Comparison of ENCODE assay signal across 8 cellular contexts in the genomic region with DNA sequence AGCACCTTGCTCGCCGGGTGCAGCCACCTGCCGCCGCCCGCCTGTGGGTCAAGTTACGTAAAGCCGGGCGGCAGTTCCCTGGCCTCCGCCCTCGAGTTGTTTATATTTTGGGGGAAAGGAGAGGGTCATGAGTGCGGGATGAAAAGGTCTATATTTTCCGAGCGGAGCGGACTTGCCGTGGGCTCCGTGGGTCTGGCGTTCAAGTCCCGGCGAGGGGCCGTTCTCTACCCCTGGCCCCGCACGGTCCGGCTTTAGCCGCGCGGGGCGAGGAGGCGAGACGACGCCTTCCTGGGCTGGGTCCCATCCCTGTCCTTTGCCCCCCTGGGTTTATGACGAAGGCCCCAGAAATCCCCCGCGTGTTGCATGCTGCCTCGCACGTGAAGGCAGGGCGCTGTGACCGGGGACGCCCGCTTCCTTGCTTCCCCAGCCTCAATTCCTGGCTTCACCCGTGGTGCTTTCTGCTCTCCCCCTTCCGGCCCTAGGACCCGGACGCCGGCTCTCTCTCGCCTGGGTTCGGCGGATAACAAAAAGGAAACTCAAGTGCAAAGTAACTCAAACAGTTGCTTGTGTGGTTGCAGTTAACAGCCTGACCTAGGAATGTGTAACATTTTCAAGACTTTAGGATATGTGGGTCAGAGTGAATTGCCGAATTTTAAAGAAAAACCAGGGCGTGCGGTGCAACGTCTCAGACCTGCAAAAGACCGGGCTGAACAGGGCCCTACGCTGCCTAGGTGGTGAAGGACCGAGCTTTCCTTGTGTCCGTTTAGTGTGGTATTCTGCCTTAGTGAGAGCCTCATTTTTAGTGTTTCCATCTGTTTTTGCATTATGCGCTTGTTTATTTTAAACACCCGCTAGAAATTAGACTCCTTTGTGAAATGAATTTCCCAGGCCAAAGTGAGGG. TPM values are rescaled to one million over a fixed set of nuclear protein-coding genes. Genes with fewer than 3 reads are reported as not detected.
DNase-seq lines count a peak whose midpoint lies in the region; ATAC-seq, FAIRE-seq and TF ChIP-seq lines count a peak whose summit lies in the region.

No MANE protein-coding gene starts in this region.

- no peak for FAIRE-seq in D721Med (lab: Jason Lieb, UNC)

- peak; percentile 52 to 66 for ATAC-seq in lower lobe of right lung

- H3K36me3 ChIP-seq in duodenal mucosa (ENCODE audit: control insufficient read depth in 1 of 2, insufficient read depth in 2 of 2, low read length in 2 of 2) = no peaks in the 10 kb centered on the region
- no peaks in the 10 kb centered on the region for H3K36me3 ChIP-seq in lower lobe of right lung

- intact Hi-C loops in lower lobe of right lung (cut with DNase I) = no loop called here

- CTCF ChIA-PET in HEK293T (lab: Yijun Ruan, JAX) = no interaction called here

- TF ChIP-seq CTCF in lower lobe of right lung (IDR thresholded peaks at IDR 0.05) = no peak
- TF ChIP-seq CTCF in D721Med (IDR thresholded peaks at IDR 0.05; ENCODE audit: insufficient read depth, missing control alignments) = no peak

- H3K9me3 ChIP-seq in duodenal mucosa (ENCODE audit: control insufficient read depth in 1 of 2, low read length in 2 of 2) (no peaks in the 10 kb centered on the region), lower lobe of right lung (no peaks in the 10 kb centered on the region)

- DNase-seq in ELR (ENCODE audit: low read depth) (peak; percentile 73), HEK293T (ENCODE audit: extremely low spot score) (peak; percentile 33), NCI-H1092 (lab: John Stamatoyannopoulos, UW) (peak; percentile 27), lower lobe of right lung (peak; percentile 63), D721Med (ENCODE audit: insufficient read length, low spot score) (no peak)
- peak; percentile 26 to 38 for DNase-seq in activated CD4-positive, alpha-beta T cell treated with anti-CD3 and anti-CD28 coated beads, Interleukin-2, amount 50 U/mL, for 24 hours (ENCODE audit: low read depth in 1 of 2, low spot score in 1 of 2)
- peak in 2 of 3 donors; percentile 11 to 33 for DNase-seq in stimulated activated CD4-positive, alpha-beta T cell treated with anti-CD3 and anti-CD28 coated beads, TNF-alpha, amount 100 ng/mL, for 48 hours (ENCODE audit: low read depth in 3 of 3)

- H3K4me1 ChIP-seq in duodenal mucosa (ENCODE audit: control insufficient read depth in 1 of 2, insufficient read depth in 2 of 2, low read length in 2 of 2) = peaks cover 12 to 19% of the 10 kb centered on the region in 2 donors
- H3K4me1 ChIP-seq in lower lobe of right lung = peaks cover 22% of the 10 kb centered on the region

- H3K27me3 ChIP-seq in duodenal mucosa (ENCODE audit: control insufficient read depth in 1 of 2, insufficient read depth in 2 of 2, low read length in 2 of 2) (no peaks in the 10 kb centered on the region), lower lobe of right lung (ENCODE audit: low read depth) (no peaks in the 10 kb centered on the region)

- H3K4me3 ChIP-seq in duodenal mucosa (ENCODE audit: low read depth in 1 of 2, low read length in 2 of 2) (peak overlapping the region; percentile 92), lower lobe of right lung (peak overlapping the region; percentile 91)

- POLR2A ChIA-PET in HEK293T (lab: Yijun Ruan, JAX) = interaction anchor here (0.6 to 1.4 kb wide), 2 partner anchors 10 to 91 kb away, joined by 3 to 4 read pairs; no protein-coding TSS in a partner anchor

- H3K27ac ChIP-seq in duodenal mucosa (ENCODE audit: low read depth, low read length) = peak overlapping the region; percentile 80
- H3K27ac ChIP-seq in lower lobe of right lung = peak overlapping the region; percentile 82

- peak overlapping the region; percentile 85 to 91 for H3K9ac ChIP-seq in duodenal mucosa (ENCODE audit: low read depth in 1 of 2, low read length in 2 of 2)

TF ChIP-seq in HEK293T, 16 proteins besides CTCF, POLR2A, EP300 and RAD21:
- TF ChIP-seq ARNT (IDR thresholded peaks at IDR 0.05) = no peak
- TF ChIP-seq L3MBTL2 (conservative IDR thresholded peaks at IDR 0.05) = peak; percentile 81; the same call in 1 of the 2 replicates

RNA-seq across cellular contexts. Expression of a gene that starts 0.8 kb away (rescaled TPM):
- 37.8 TPM for total RNA-seq in lower lobe of right lung
